ENCODE assay signal across 1 cellular context in genomic region chr1:43946244-43947060, GRCh38.
TF ChIP-seq lines count a peak whose summit lies in the region.

TSS of gene IPO13 (plus strand) at chr1:43946950. CDS start at chr1:43947601, 651 bp downstream.

TF ChIP-seq in HepG2, 621 proteins besides CTCF, POLR2A, EP300 and RAD21 (continued from another document and continues in another):
- TF ChIP-seq ZNF362 (CRISPR knock-in tag; IDR thresholded peaks at IDR 0.05; ENCODE audit: borderline replicate concordance) (no peak), SYNCRIP (IDR thresholded peaks at IDR 0.05; ENCODE audit: insufficient read depth, low read depth, low read length) (no peak), BRF2 (CRISPR knock-in tag; IDR thresholded peaks at IDR 0.05) (peak; percentile 61; the same call in 1 of the 2 replicates), HOXA7 (CRISPR knock-in tag; IDR thresholded peaks at IDR 0.05) (0 out of 2 replicates have a peak, but pooled peaks have one; percentile 49), ARID3A (IDR thresholded peaks at IDR 0.05; ENCODE audit: low read depth, low read length) (no peak), ZNF367 (CRISPR knock-in tag; IDR thresholded peaks at IDR 0.05; ENCODE audit: borderline replicate concordance) (no peak), ZNF296 (CRISPR knock-in tag; conservative IDR thresholded peaks at IDR 0.05) (peak; percentile 75), ZNF674 (CRISPR knock-in tag; IDR thresholded peaks at IDR 0.05; ENCODE audit: low read depth) (no peak), SAFB2 (CRISPR knock-in tag; IDR thresholded peaks at IDR 0.05; ENCODE audit: borderline replicate concordance, low read depth) (peak; percentile 78), YY1 (IDR thresholded peaks at IDR 0.05; ENCODE audit: insufficient read depth, insufficient replicate concordance, low read depth, low read length) (no peak), CCDC6 (CRISPR knock-in tag; IDR thresholded peaks at IDR 0.05) (peak; percentile 71; the same call in 1 of the 2 replicates), BORCS8-MEF2B (CRISPR knock-in tag; IDR thresholded peaks at IDR 0.05) (peak; percentile 72), ZNF10 (CRISPR knock-in tag; IDR thresholded peaks at IDR 0.05; ENCODE audit: borderline replicate concordance, low read depth) (no peak), HHEX (CRISPR knock-in tag; IDR thresholded peaks at IDR 0.05) (no peak), NPAS2 (CRISPR knock-in tag; IDR thresholded peaks at IDR 0.05; ENCODE audit: borderline replicate concordance) (no peak), ZSCAN12 (CRISPR knock-in tag; IDR thresholded peaks at IDR 0.05) (no peak), ZNF274 (CRISPR knock-in tag; IDR thresholded peaks at IDR 0.05) (peak; percentile 90), ZNF784 (CRISPR knock-in tag; IDR thresholded peaks at IDR 0.05; ENCODE audit: borderline replicate concordance) (peak; percentile 37; the same call in 1 of the 2 replicates), ZBTB8A (CRISPR knock-in tag; IDR thresholded peaks at IDR 0.05; ENCODE audit: borderline replicate concordance, low read depth) (peak; percentile 78; the same call in 1 of the 2 replicates), ATF6 (CRISPR knock-in tag; conservative IDR thresholded peaks at IDR 0.05) (no peak; the same call in 1 of the 2 replicates), SSRP1 (CRISPR knock-in tag; IDR thresholded peaks at IDR 0.05) (no peak), EED (CRISPR knock-in tag; IDR thresholded peaks at IDR 0.05) (peak; percentile 91; the same call in 1 of the 2 replicates), FOXP1 (IDR thresholded peaks at IDR 0.05) (no peak), FOXP1 (CRISPR knock-in tag; IDR thresholded peaks at IDR 0.05) (no peak), ZNF235 (CRISPR knock-in tag; IDR thresholded peaks at IDR 0.05; ENCODE audit: borderline replicate concordance) (peak; percentile 93; the same call in 1 of the 2 replicates), ZNF580 (CRISPR knock-in tag; IDR thresholded peaks at IDR 0.05; ENCODE audit: borderline replicate concordance, low read depth) (peak; percentile 99), RARG (CRISPR knock-in tag; IDR thresholded peaks at IDR 0.05; ENCODE audit: low read depth) (peak; percentile 82; the same call in 1 of the 2 replicates), SMAD9 (CRISPR knock-in tag; IDR thresholded peaks at IDR 0.05) (peak; percentile 21; the same call in 1 of the 2 replicates), TCF7 (IDR thresholded peaks at IDR 0.05; ENCODE audit: low read depth) (no peak), ERF (CRISPR knock-in tag; IDR thresholded peaks at IDR 0.05) (peak; percentile 96), ZBTB25 (CRISPR knock-in tag; IDR thresholded peaks at IDR 0.05) (peak; percentile 79), TFE3 (CRISPR knock-in tag; IDR thresholded peaks at IDR 0.05) (peak; percentile 93), HNRNPLL (IDR thresholded peaks at IDR 0.05; ENCODE audit: low read depth, low read length, poor library complexity, severe bottlenecking) (peak; percentile 60), ZNF713 (CRISPR knock-in tag; IDR thresholded peaks at IDR 0.05) (0 out of 2 replicates have a peak, but pooled peaks have one; percentile 52), ZNF510 (CRISPR knock-in tag; IDR thresholded peaks at IDR 0.05; ENCODE audit: low read depth) (peak; percentile 94), ZNF513 (CRISPR knock-in tag; conservative IDR thresholded peaks at IDR 0.05) (no peak), ZFX (CRISPR knock-in tag; IDR thresholded peaks at IDR 0.05; ENCODE audit: low read depth) (peak; percentile 98), ZFY (CRISPR knock-in tag; IDR thresholded peaks at IDR 0.05) (peak; percentile 99), EEA1 (CRISPR knock-in tag; IDR thresholded peaks at IDR 0.05; ENCODE audit: borderline replicate concordance) (no peak), TERF1 (CRISPR knock-in tag; IDR thresholded peaks at IDR 0.05) (no peak), MIXL1 (CRISPR knock-in tag; IDR thresholded peaks at IDR 0.05) (peak; percentile 48; the same call in 1 of the 2 replicates), KDM6A (CRISPR knock-in tag; IDR thresholded peaks at IDR 0.05; ENCODE audit: low read depth) (peak; percentile 36; the same call in 1 of the 2 replicates), JDP2 (CRISPR knock-in tag; IDR thresholded peaks at IDR 0.05; ENCODE audit: borderline replicate concordance) (no peak; the same call in 1 of the 2 replicates), HNF1B (CRISPR knock-in tag; IDR thresholded peaks at IDR 0.05) (peak; percentile 97), FIP1L1 (IDR thresholded peaks at IDR 0.05; ENCODE audit: borderline replicate concordance, insufficient read depth, low read depth, low read length) (no peak), TCF12 (IDR thresholded peaks at IDR 0.05) (no peak), TCF12 (CRISPR knock-in tag; IDR thresholded peaks at IDR 0.05) (peak; percentile 2; the same call in 1 of the 2 replicates), KLF11 (CRISPR knock-in tag; IDR thresholded peaks at IDR 0.05) (peak; percentile 85), LBX2 (CRISPR knock-in tag; IDR thresholded peaks at IDR 0.05; ENCODE audit: borderline replicate concordance) (no peak), ISX (CRISPR knock-in tag; conservative IDR thresholded peaks at IDR 0.05) (no peak), HOXA9 (CRISPR knock-in tag; IDR thresholded peaks at IDR 0.05; ENCODE audit: borderline replicate concordance) (peak; percentile 42; the same call in 1 of the 2 replicates), SPEN (CRISPR knock-in tag; IDR thresholded peaks at IDR 0.05; ENCODE audit: low read depth) (peak; percentile 94), MYNN (CRISPR knock-in tag; IDR thresholded peaks at IDR 0.05; ENCODE audit: low read depth) (no peak)
